In the genomic region with DNA sequence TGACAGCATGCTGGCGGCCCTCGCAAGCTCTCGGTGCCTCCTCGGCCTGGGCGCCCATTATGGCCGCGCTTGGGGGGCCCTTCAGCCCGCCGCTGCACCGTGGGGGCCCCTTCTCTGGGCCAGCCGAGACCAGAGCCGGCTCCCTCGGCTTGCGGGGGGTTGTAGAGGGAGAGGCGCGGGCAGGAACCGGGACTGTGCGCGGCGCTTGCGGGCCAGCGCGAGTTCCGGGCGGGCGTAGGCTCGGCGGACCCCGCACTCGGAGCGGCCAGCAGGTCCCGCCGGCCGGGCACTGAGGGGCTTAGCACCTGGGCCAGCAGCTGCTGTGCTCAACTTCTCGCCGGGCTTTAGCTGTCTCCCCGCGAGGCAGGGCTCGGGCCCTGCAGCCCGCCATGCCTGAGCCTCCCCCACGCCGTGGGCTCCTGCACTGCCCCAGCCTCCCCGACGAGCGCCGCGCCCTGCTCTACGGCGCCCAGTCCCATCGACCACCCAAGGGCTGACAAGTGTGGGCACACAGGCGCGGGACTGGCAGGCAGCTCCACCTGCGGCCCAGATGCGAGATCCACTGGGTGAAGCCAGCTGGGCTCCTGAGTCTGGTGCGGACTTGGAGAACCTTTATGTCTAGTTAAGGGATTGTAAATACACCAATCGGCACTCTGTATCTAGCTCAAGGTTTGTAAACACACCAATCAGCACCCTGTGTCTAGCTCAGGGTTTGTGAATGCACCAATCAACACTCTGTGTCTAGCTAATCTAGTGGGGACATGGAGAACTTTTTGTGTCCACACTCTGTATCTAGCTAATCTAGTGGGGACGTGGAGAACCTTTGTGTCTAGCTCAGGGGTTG, we compare ENCODE assay signal across 1 cellular context. TPM values are rescaled to one million over a fixed set of nuclear protein-coding genes. Genes with fewer than 3 reads are reported as not detected.
"Had no signal": no experiment of that assay in that cellular context is flagged by ENCODE, and none has a peak within 500 bp of the region (broad histone marks: within the 10 kb centered on the region; RNA-seq: fewer than 3 reads in every experiment).

No MANE protein-coding gene starts in this region.

RNA-seq across cellular contexts. Expression of gene PXDC1, which starts 6.7 kb away (rescaled TPM):
- total RNA-seq: OCI-LY7 had no signal
